7 cellular contexts compared by ENCODE assay signal in genomic region chr5:41821051-41821450, GRCh38.
"Had no signal": no experiment of that assay in that cellular context is flagged by ENCODE, and none has a peak within 500 bp of the region (broad histone marks: within the 10 kb centered on the region; RNA-seq: fewer than 3 reads in every experiment).

No MANE protein-coding gene starts in this region.

- H3K4me3 ChIP-seq: GM23248 had no signal

- H2AFZ ChIP-seq: GM23248 had no signal

- H3K9ac ChIP-seq: GM23248 had no signal

- FAIRE-seq: H1, HTR-8/SVneo had no signal

- H3K27ac ChIP-seq: GM23248 had no signal

- DNase-seq: GM23248, H9, HCEC 1CT, IMR-90, KBM-7 had no signal
